In the genomic region with DNA sequence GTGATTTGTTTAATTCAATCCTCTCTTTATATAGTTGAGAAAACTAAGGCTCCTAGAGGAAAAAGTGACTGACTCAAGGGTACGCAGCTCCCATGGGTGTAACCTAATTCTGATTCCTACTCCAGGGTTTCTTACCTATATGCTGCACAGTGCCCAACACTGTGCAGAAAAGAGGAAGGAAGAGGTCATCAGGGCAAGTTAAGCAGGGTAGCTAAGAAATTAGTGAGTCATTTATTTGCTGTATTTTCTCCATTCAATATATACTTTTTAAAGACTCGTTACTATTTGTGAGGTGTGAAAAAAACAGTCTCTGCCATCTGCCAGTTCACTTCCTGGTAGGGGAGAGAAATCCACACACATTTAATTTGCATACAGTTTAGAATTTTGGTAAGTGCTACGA, we compare ENCODE assay signal across 9 cellular contexts.
DNase-seq lines count a peak whose midpoint lies in the region; ATAC-seq and TF ChIP-seq lines count a peak whose summit lies in the region.
"Had no signal": no experiment of that assay in that cellular context is flagged by ENCODE, and none has a peak within 500 bp of the region (broad histone marks: within the 10 kb centered on the region; RNA-seq: fewer than 3 reads in every experiment).

No MANE protein-coding gene starts in this region.

- H4K20me1 ChIP-seq in OCI-LY3 (ENCODE audit: insufficient read depth, low read length) = no peaks in the 10 kb centered on the region

- H3K27ac ChIP-seq in OCI-LY3 (ENCODE audit: low read length) (peak overlapping the region; percentile 39), psoas muscle (no peak overlapping the region)
- H3K27ac ChIP-seq: SK-N-MC had no signal

- H3K4me3 ChIP-seq in OCI-LY3 (ENCODE audit: low read length) (peak overlapping the region; percentile 69), psoas muscle (peak overlapping the region; percentile 55)
- H3K4me3 ChIP-seq: SK-N-MC had no signal

- no peaks in the 10 kb centered on the region for H3K36me3 ChIP-seq in OCI-LY3 (replicated peaks; ENCODE audit: low read depth, low read length)
- no peaks in the 10 kb centered on the region for H3K36me3 ChIP-seq in psoas muscle (ENCODE audit: insufficient read depth in 1 of 2, low read depth in 1 of 2)

- H3K4me2 ChIP-seq in OCI-LY3 (ENCODE audit: low read length) = peak overlapping the region; percentile 82

- ATAC-seq in GM19351 (IDR thresholded peaks at IDR 0.05; ENCODE audit: unreplicated experiment) (peak; percentile 19), HG02884 (IDR thresholded peaks at IDR 0.05; ENCODE audit: unreplicated experiment) (peak; percentile 24), psoas muscle (no peak), HG02870 (IDR thresholded peaks at IDR 0.05; ENCODE audit: unreplicated experiment) (no peak)

- 46 to 52% (median 50%) methylated on average over 3 of the region's 3 CpGs for WGBS in psoas muscle, 3 donors

- H3K27me3 ChIP-seq in OCI-LY3 (ENCODE audit: low read depth, low read length) = peaks cover 24% of the 10 kb centered on the region
- peaks cover 0 to 31% (median 0%) of the 10 kb centered on the region in 3 donors for H3K27me3 ChIP-seq in psoas muscle (ENCODE audit: insufficient read depth in 3 of 3, low read length in 2 of 3)

- intact Hi-C loops in psoas muscle (cut with DNase I) = loop anchor here in 1 of 2 donors (5.0 to 10.0 kb wide), 2 partner anchors 141 to 1862 kb away; no protein-coding TSS in a partner anchor

- no peaks in the 10 kb centered on the region for H3K79me2 ChIP-seq in OCI-LY3 (ENCODE audit: low read length)

- H3K9me3 ChIP-seq in OCI-LY3 (ENCODE audit: insufficient read depth, low read length) (no peaks in the 10 kb centered on the region), psoas muscle (no peaks in the 10 kb centered on the region)

- TF ChIP-seq CTCF in OCI-LY3 (IDR thresholded peaks at IDR 0.05; ENCODE audit: low read depth, low read length) = no peak
- TF ChIP-seq CTCF in psoas muscle (IDR thresholded peaks at IDR 0.05) = no peak

- H3K4me1 ChIP-seq in OCI-LY3 (ENCODE audit: low read length) = peaks cover 18% of the 10 kb centered on the region
- H3K4me1 ChIP-seq in psoas muscle = no peaks in the 10 kb centered on the region

- peak overlapping the region; percentile 70; the same call in 1 of the 2 replicates for H2AFZ ChIP-seq in OCI-LY3 (ENCODE audit: low read depth, low read length)

- no peak for DNase-seq in psoas muscle
- DNase-seq in mucosa of gallbladder (ENCODE audit: low spot score) = no peak
- DNase-seq in occipital lobe (lab: John Stamatoyannopoulos, UW) = no peak
- DNase-seq in activated naive CD4-positive, alpha-beta T cell treated with Interleukin-2 at 50 U/mL for 16 hours = no peak

- peak overlapping the region; percentile 11 for H3K9ac ChIP-seq in OCI-LY3 (ENCODE audit: low read length)

Comparison
In these comparisons a context has a peak if more than half of its experiments do, and no peak if none do; other contexts are left out.
1. ATAC-seq: peak in GM19351 (single experiment) and HG02884 (single experiment); none in psoas muscle (0 of 4) and HG02870 (single experiment).